11 cellular contexts compared by ENCODE assay signal in the genomic region with DNA sequence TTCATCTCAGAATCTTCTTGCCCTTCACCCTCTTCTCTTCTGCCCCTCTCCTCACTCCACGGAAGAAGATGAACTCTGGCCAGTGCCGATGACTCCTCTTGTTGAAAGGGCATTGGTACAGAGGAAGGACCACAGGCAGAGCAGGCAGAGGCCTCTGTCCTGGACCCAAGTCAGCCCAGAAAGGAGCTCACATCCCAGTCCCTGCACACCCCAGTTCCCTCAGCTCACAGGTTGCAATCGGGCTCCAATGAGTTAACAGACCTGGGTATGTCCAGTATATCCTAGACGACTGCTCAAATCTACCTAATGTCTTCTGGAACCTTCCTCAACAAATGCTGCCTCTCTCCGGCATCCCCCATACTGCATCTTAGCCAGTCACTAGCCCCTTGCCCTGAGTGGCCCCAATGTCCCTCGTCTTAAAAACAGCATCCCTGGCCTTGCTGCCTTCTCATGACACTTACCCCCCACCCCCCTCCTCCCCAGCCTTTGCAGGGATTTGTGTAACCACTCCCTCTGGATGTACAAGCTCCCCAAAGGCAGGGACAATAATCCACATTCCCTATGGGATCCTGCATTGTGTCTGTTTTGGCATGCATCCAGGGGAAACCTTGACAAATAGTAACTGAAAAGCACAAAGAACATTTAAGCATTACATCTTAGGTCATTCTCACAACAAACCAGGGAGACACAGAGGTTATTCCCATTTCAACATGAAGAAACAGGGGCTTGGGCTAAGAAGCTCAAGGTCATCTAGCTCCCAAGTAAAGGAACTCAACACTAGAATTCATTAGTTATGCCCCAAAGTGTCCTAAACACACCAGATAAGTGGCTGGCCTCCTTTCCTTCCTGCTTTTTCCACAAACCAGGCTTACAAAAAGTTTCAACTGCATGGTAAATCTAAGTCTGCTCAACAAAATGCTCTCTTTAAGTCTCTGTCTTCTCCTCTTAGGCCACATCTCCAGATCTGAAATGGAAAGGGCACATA. TPM values are rescaled to one million over a fixed set of nuclear protein-coding genes. Genes with fewer than 3 reads are reported as not detected.
DNase-seq lines count a peak whose midpoint lies in the region; ATAC-seq and TF ChIP-seq lines count a peak whose summit lies in the region.
"Had no signal": no experiment of that assay in that cellular context is flagged by ENCODE, and none has a peak within 500 bp of the region (broad histone marks: within the 10 kb centered on the region; RNA-seq: fewer than 3 reads in every experiment).

No MANE protein-coding gene starts in this region.

- DNase-seq in CD14-positive monocyte (ENCODE audit: low spot score) (no peak), ELR (ENCODE audit: low read depth) (peak; percentile 24), islet precursor cell (peak; percentile 42), GM13976 (ENCODE audit: low spot score) (no peak), CD1c-positive myeloid dendritic cell (ENCODE audit: extremely low spot score) (no peak)
- no peak for DNase-seq in activated T-helper 2 cell treated with anti-CD3 and anti-CD28 coated beads, Interferon-gamma antibody, Interleukin-2, Interleukin-4, amounts not matched to agents 10 μg/mL and 5 μg/mL and 100 μg/mL, durations not matched to agents 14 hours and 24 hours and 36 hours (ENCODE audit: low spot score)
- DNase-seq: amniotic stem cell, GDM1, midbrain, NCI-H774 had no signal

- intact Hi-C loops in CD14-positive monocyte (cut with micrococcal nuclease): loop anchor here in 1 of 2 donors (5.0 kb wide), 3 partner anchors 44 to 89 kb away; partner anchors contain the start of gene TRERF1
- intact Hi-C loops in activated T-helper 2 cell treated with anti-CD3 and anti-CD28 coated beads, Interferon-gamma antibody, Interleukin-2, Interleukin-4, amounts not matched to agents 10 μg/mL and 5 μg/mL and 100 μg/mL, durations not matched to agents 14 hours and 24 hours and 36 hours (cut with micrococcal nuclease): no loop called here

- H3K4me1 Mint-ChIP-seq in CD14-positive monocyte: peaks cover 83% of the 10 kb centered on the region
- H3K4me1 Mint-ChIP-seq in activated T-helper 2 cell treated with anti-CD3 and anti-CD28 coated beads, Interferon-gamma antibody, Interleukin-2, Interleukin-4, amounts not matched to agents 10 μg/mL and 5 μg/mL and 100 μg/mL, durations not matched to agents 14 hours and 24 hours and 36 hours (ENCODE audit: low read depth): peaks cover 57% of the 10 kb centered on the region

- ATAC-seq in HG03571 (IDR thresholded peaks at IDR 0.05; ENCODE audit: unreplicated experiment): no peak

- peak overlapping the region; percentile 54 to 90 (median 77) for H3K27ac Mint-ChIP-seq in CD14-positive monocyte
- H3K27ac Mint-ChIP-seq in activated T-helper 2 cell treated with anti-CD3 and anti-CD28 coated beads, Interferon-gamma antibody, Interleukin-2, Interleukin-4, amounts not matched to agents 10 μg/mL and 5 μg/mL and 100 μg/mL, durations not matched to agents 14 hours and 24 hours and 36 hours: peak overlapping the region; percentile 15

- in situ Hi-C loops in GM13976 (cut with MboI; ENCODE audit: low sequenced_read_pairs, unreplicated experiment): no loop called here

- H3K27me3 Mint-ChIP-seq in CD14-positive monocyte (ENCODE audit: low read depth in 3 of 3): peaks cover 0 to 2% (median 0%) of the 10 kb centered on the region in 3 donors
- no peaks in the 10 kb centered on the region for H3K27me3 Mint-ChIP-seq in activated T-helper 2 cell treated with anti-CD3 and anti-CD28 coated beads, Interferon-gamma antibody, Interleukin-2, Interleukin-4, amounts not matched to agents 10 μg/mL and 5 μg/mL and 100 μg/mL, durations not matched to agents 14 hours and 24 hours and 36 hours (ENCODE audit: low read depth)

- peaks cover 4 to 7% of the 10 kb centered on the region in 2 donors for H3K36me3 Mint-ChIP-seq in CD14-positive monocyte
- peaks cover 9% of the 10 kb centered on the region for H3K36me3 Mint-ChIP-seq in activated T-helper 2 cell treated with anti-CD3 and anti-CD28 coated beads, Interferon-gamma antibody, Interleukin-2, Interleukin-4, amounts not matched to agents 10 μg/mL and 5 μg/mL and 100 μg/mL, durations not matched to agents 14 hours and 24 hours and 36 hours (ENCODE audit: low read depth)

- H3K4me3 Mint-ChIP-seq in CD14-positive monocyte: no peak overlapping the region
- H3K4me3 Mint-ChIP-seq in activated T-helper 2 cell treated with anti-CD3 and anti-CD28 coated beads, Interferon-gamma antibody, Interleukin-2, Interleukin-4, amounts not matched to agents 10 μg/mL and 5 μg/mL and 100 μg/mL, durations not matched to agents 14 hours and 24 hours and 36 hours (ENCODE audit: low read depth): no peak overlapping the region

- no peak for TF ChIP-seq CTCF in CD14-positive monocyte (IDR thresholded peaks at IDR 0.05)
- TF ChIP-seq CTCF in GM13976 (IDR thresholded peaks at IDR 0.05; ENCODE audit: borderline replicate concordance, control extremely low read depth, extremely low read depth, insufficient read depth, missing control alignments): no peak

- no peaks in the 10 kb centered on the region for H3K9me3 Mint-ChIP-seq in CD14-positive monocyte
- no peaks in the 10 kb centered on the region for H3K9me3 Mint-ChIP-seq in activated T-helper 2 cell treated with anti-CD3 and anti-CD28 coated beads, Interferon-gamma antibody, Interleukin-2, Interleukin-4, amounts not matched to agents 10 μg/mL and 5 μg/mL and 100 μg/mL, durations not matched to agents 14 hours and 24 hours and 36 hours

RNA-seq across cellular contexts. Expression of gene TRERF1, which starts 45.1 kb away (rescaled TPM):
- 1 to 10 TPM in 1 of 2 donors, under 1 TPM in 1; 0.58 to 2.0 TPM for polyA plus RNA-seq in CD14-positive monocyte
- total RNA-seq in activated T-helper 2 cell treated with anti-CD3 and anti-CD28 coated beads, Interferon-gamma antibody, Interleukin-2, Interleukin-4, amounts not matched to agents 10 μg/mL and 5 μg/mL and 100 μg/mL, durations not matched to agents 14 hours and 24 hours and 36 hours: 19.6 TPM in 2 replicates

Comparison
In these comparisons a context has a peak if more than half of its experiments do, and no peak if none do; other contexts are left out.
1. DNase-seq: peak in ELR (single experiment) and islet precursor cell (single experiment); none in CD14-positive monocyte (single experiment), activated T-helper 2 cell treated with anti-CD3 and anti-CD28 coated beads, Interferon-gamma antibody, Interleukin-2, Interleukin-4, amounts not matched to agents 10 μg/mL and 5 μg/mL and 100 μg/mL, durations not matched to agents 14 hours and 24 hours and 36 hours (single experiment), GM13976 (single experiment) and CD1c-positive myeloid dendritic cell (single experiment).